In the genomic region with DNA sequence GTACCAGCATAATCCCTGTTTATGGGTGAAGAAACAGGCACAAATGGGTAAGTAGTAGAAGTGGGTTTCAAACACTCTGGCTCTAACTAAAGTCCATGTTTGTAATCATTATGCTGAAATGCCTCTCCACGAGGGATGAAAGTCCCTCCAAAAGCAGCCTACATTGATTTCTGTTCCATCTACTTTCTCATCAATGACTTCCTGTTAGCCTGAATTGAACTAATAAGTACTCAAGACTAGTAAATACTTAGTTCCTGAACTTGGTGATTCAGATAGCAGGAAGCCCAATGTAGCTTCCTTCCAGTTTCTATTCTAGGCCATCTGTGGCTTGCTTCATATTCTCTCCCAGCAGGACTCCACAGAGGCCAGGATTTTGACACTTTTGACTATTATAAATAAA, we compare ENCODE assay signal across 15 cellular contexts. TPM values are rescaled to one million over a fixed set of nuclear protein-coding genes. Genes with fewer than 3 reads are reported as not detected.
A peak's percentile ranks its signal among the peaks of the same experiment; 100 is the strongest.
DNase-seq lines count a peak whose midpoint lies in the region; ATAC-seq and TF ChIP-seq lines count a peak whose summit lies in the region.
"Had no signal": no experiment of that assay in that cellular context is flagged by ENCODE, and none has a peak within 500 bp of the region (broad histone marks: within the 10 kb centered on the region; RNA-seq: fewer than 3 reads in every experiment).

No MANE protein-coding gene starts in this region.

- H3K36me3 Mint-ChIP-seq in activated naive CD8-positive, alpha-beta T cell treated with anti-CD3 and anti-CD28 coated beads for 36 hours = no peaks in the 10 kb centered on the region

- no peaks in the 10 kb centered on the region for H3F3A ChIP-seq in MM.1S (ENCODE audit: insufficient read depth, low read length)

- no peak overlapping the region for H3K4me3 ChIP-seq in MM.1S (ENCODE audit: low read length)
- H3K4me3 ChIP-seq in mucosa of descending colon = no peak overlapping the region
- H3K4me3 ChIP-seq in vagina = no peak overlapping the region
- H3K4me3 ChIP-seq in thyroid gland (replicated peaks in 1 of 3) = no peak overlapping the region
- H3K4me3 ChIP-seq: lung, thoracic aorta had no signal

- TF ChIP-seq CTCF in MM.1S (IDR thresholded peaks at IDR 0.05; ENCODE audit: low read length) (no peak), mucosa of descending colon (IDR thresholded peaks at IDR 0.05) (no peak), vagina (IDR thresholded peaks at IDR 0.05) (no peak), thyroid gland (IDR thresholded peaks at IDR 0.05) (no peak)

- H3K4me1 Mint-ChIP-seq in activated naive CD8-positive, alpha-beta T cell treated with anti-CD3 and anti-CD28 coated beads for 36 hours = peaks cover 2% of the 10 kb centered on the region

- intact Hi-C loops in mucosa of descending colon (cut with DNase I, micrococcal nuclease) = no loop called here
- intact Hi-C loops in vagina (cut with DNase I) = no loop called here
- intact Hi-C loops in thyroid gland (cut with DNase I) = no loop called here

- H3K4me2 ChIP-seq in MM.1S (ENCODE audit: low read depth, low read length) = peak overlapping the region; percentile 0; the same call in 1 of the 2 replicates

- peak; percentile 49 for ATAC-seq in mucosa of descending colon
- ATAC-seq: Panc1 had no signal

- H3K9ac ChIP-seq in MM.1S (ENCODE audit: low read length) = no peak overlapping the region

- no peak for TF ChIP-seq POLR2A in vagina (IDR thresholded peaks at IDR 0.05)
- TF ChIP-seq POLR2A in thyroid gland (IDR thresholded peaks at IDR 0.05) = no peak
- no peak for TF ChIP-seq POLR2A in erythroblast (IDR thresholded peaks at IDR 0.05; ENCODE audit: low read length)

- H3K36me3 ChIP-seq in MM.1S (replicated peaks; ENCODE audit: insufficient read depth, low read length) (no peaks in the 10 kb centered on the region), mucosa of descending colon (ENCODE audit: low read depth) (no peaks in the 10 kb centered on the region), vagina (no peaks in the 10 kb centered on the region), thyroid gland (no peaks in the 10 kb centered on the region)
- H3K36me3 ChIP-seq: thoracic aorta had no signal

- peaks cover 5% of the 10 kb centered on the region for H3K27me3 Mint-ChIP-seq in activated naive CD8-positive, alpha-beta T cell treated with anti-CD3 and anti-CD28 coated beads for 36 hours

- DNase-seq in GM03348 (ENCODE audit: low spot score) (peak; percentile 22), MM.1S (no peak), dermis microvascular lymphatic vessel endothelial cell (ENCODE audit: low read depth in 2 of 2) (peak; percentile 21 to 67), mucosa of descending colon (no peak), vagina (ENCODE audit: extremely low spot score in 2 of 2) (no peak), thyroid gland (no peak), erythroblast (lab: John Stamatoyannopoulos, UW) (no peak)
- DNase-seq in activated naive CD8-positive, alpha-beta T cell treated with anti-CD3 and anti-CD28 coated beads for 36 hours = no peak
- DNase-seq: caudate nucleus, NCI-H2029, retina had no signal

- no peak overlapping the region for H3K4me3 Mint-ChIP-seq in activated naive CD8-positive, alpha-beta T cell treated with anti-CD3 and anti-CD28 coated beads for 36 hours

- H3K9me3 Mint-ChIP-seq in activated naive CD8-positive, alpha-beta T cell treated with anti-CD3 and anti-CD28 coated beads for 36 hours = peaks cover 2% of the 10 kb centered on the region
- H3K9me3 Mint-ChIP-seq: activated T-helper 2 cell treated with anti-CD3 and anti-CD28 coated beads, Interferon-gamma antibody, Interleukin-2, Interleukin-4, amounts not matched to agents 10 μg/mL and 5 μg/mL and 100 μg/mL, durations not matched to agents 14 hours and 24 hours and 36 hours had no signal

- H3K4me1 ChIP-seq in MM.1S (ENCODE audit: low read length) (peaks cover 4% of the 10 kb centered on the region; the same call in 1 of the 2 replicates), mucosa of descending colon (ENCODE audit: low read depth) (peaks cover 2% of the 10 kb centered on the region), vagina (no peaks in the 10 kb centered on the region), thyroid gland (no peaks in the 10 kb centered on the region)

- H3K9me2 ChIP-seq in MM.1S (replicated peaks; ENCODE audit: insufficient read depth, low read length) = no peaks in the 10 kb centered on the region

- no peak overlapping the region for H3K27ac Mint-ChIP-seq in activated naive CD8-positive, alpha-beta T cell treated with anti-CD3 and anti-CD28 coated beads for 36 hours
- H3K27ac Mint-ChIP-seq: activated T-helper 2 cell treated with anti-CD3 and anti-CD28 coated beads, Interferon-gamma antibody, Interleukin-2, Interleukin-4, amounts not matched to agents 10 μg/mL and 5 μg/mL and 100 μg/mL, durations not matched to agents 14 hours and 24 hours and 36 hours had no signal

- H3K79me2 ChIP-seq in MM.1S (ENCODE audit: low read length) = no peaks in the 10 kb centered on the region

- H2AFZ ChIP-seq in MM.1S (ENCODE audit: low read length) = no peak overlapping the region

- no peaks in the 10 kb centered on the region for H4K20me1 ChIP-seq in MM.1S (ENCODE audit: insufficient read depth, low read length)

- H3K27ac ChIP-seq in MM.1S (ENCODE audit: low read length) = no peak overlapping the region
- H3K27ac ChIP-seq in vagina = no peak overlapping the region
- H3K27ac ChIP-seq in thyroid gland = no peak overlapping the region
- H3K27ac ChIP-seq: thoracic aorta had no signal

- no peaks in the 10 kb centered on the region for H3K27me3 ChIP-seq in MM.1S (replicated peaks; ENCODE audit: insufficient read depth, low read length)
- no peaks in the 10 kb centered on the region for H3K27me3 ChIP-seq in vagina
- no peaks in the 10 kb centered on the region for H3K27me3 ChIP-seq in thyroid gland

- H3K9me3 ChIP-seq in MM.1S (replicated peaks; ENCODE audit: insufficient read depth, low read length) (no peaks in the 10 kb centered on the region), mucosa of descending colon (no peaks in the 10 kb centered on the region), vagina (no peaks in the 10 kb centered on the region), thyroid gland (no peaks in the 10 kb centered on the region)
- H3K9me3 ChIP-seq: thoracic aorta had no signal

- 72 to 75% methylated on average over 1 of the region's 1 CpG for WGBS in thyroid gland, 2 donors

RNA-seq across cellular contexts. Expression of a gene that starts 11.3 kb away (rescaled TPM):
- 25.7 and 38.1 TPM in 2 replicates for total RNA-seq in dermis microvascular lymphatic vessel endothelial cell
- total RNA-seq in mucosa of descending colon = 100 to 1,000 TPM in 1 of 3 donors, 10 to 100 TPM in 2; 54.0 to 107 (median 57.2) TPM
- total RNA-seq in vagina = 33.1 TPM
- 10 to 100 TPM; 36.3 to 89.9 (median 64.9) TPM for total RNA-seq in thyroid gland
- total RNA-seq in activated naive CD8-positive, alpha-beta T cell treated with anti-CD3 and anti-CD28 coated beads for 36 hours = 10 to 100 TPM; 21.8 to 23.2 TPM

Comparison
In these comparisons a context has a peak if more than half of its experiments do, and no peak if none do; other contexts are left out.
1. DNase-seq: peak in GM03348 (single experiment) and dermis microvascular lymphatic vessel endothelial cell (2 of 2); none in MM.1S (single experiment), mucosa of descending colon (0 of 3), vagina (0 of 2), thyroid gland (0 of 2), activated naive CD8-positive, alpha-beta T cell treated with anti-CD3 and anti-CD28 coated beads for 36 hours (single experiment) and erythroblast (0 of 2).